Comparison of ENCODE assay signal across 1 cellular context in genomic region chr5:174317261-174317894, GRCh38.
TF ChIP-seq lines count a peak whose summit lies in the region.

No MANE protein-coding gene starts in this region.

TF ChIP-seq in endothelial cell of umbilical vein, 7 proteins besides CTCF, POLR2A, EP300 and RAD21 (continued from another document):
- TF ChIP-seq EZH2 (IDR thresholded peaks at IDR 0.05; ENCODE audit: borderline replicate concordance, low read depth, low read length, severe bottlenecking) = no peak
TF ChIP-seq in endothelial cell of umbilical vein: peak in this region for 0.
